ENCODE assay signal across 1 cellular context in the genomic region with DNA sequence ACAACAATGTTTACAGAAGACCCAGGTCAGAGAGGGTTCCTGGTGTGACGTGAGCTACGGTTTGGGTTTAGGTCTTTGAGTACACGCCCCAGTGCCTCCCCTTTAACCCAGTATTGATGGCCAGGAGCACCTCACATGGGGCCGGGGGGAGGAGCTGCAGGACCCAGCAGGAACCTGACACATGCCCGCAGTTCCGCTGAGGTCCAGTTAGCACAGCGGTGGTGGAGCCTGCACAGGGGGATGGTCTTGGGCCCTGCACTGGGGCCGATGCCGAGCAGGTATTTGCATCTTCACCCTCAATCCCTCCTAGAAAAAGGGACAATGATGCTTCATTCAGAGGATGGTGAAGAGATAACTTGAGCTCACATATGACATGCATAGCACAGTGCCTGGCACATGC. TPM values are rescaled to one million over a fixed set of nuclear protein-coding genes. Genes with fewer than 3 reads are reported as not detected.
"Had no signal": no experiment of that assay in that cellular context is flagged by ENCODE, and none has a peak within 500 bp of the region (broad histone marks: within the 10 kb centered on the region; RNA-seq: fewer than 3 reads in every experiment).

No MANE protein-coding gene starts in this region.

RNA-seq across cellular contexts. Expression of gene NUTM2A, which starts 4.0 kb away (rescaled TPM):
- total RNA-seq: activated CD4-positive, alpha-beta T cell treated with anti-CD3 and anti-CD28 coated beads, Interleukin-2, amount 10 ng/mL, durations not matched to agents 24 days and 14 days had no signal
